In the genomic region with DNA sequence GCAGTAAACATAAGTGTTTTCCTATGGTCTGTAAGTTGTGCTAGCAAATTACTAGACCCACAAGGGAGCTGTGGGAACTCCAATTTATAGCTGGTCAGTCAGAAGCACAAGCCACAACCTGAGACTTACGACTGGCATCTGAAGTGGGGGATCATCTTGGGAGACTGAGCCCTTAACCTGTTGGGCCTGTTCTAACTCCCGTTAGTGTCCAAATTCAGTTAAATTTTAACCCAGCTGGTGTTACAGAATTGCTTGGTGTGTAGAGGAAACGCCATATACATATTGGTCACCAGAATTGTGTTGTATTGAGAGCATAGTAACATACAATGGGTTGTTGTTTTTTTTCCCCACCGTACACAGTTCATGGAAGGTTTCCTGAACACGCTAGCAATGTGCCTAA, we compare ENCODE assay signal across 18 cellular contexts. TPM values are rescaled to one million over a fixed set of nuclear protein-coding genes. Genes with fewer than 3 reads are reported as not detected.
A peak's percentile ranks its signal among the peaks of the same experiment; 100 is the strongest.
DNase-seq lines count a peak whose midpoint lies in the region; ATAC-seq, FAIRE-seq and TF ChIP-seq lines count a peak whose summit lies in the region.
"Had no signal": no experiment of that assay in that cellular context is flagged by ENCODE, and none has a peak within 500 bp of the region (broad histone marks: within the 10 kb centered on the region; RNA-seq: fewer than 3 reads in every experiment).

No MANE protein-coding gene starts in this region.

- H3K36me3 Mint-ChIP-seq in endodermal cell (ENCODE audit: low read depth) = no peaks in the 10 kb centered on the region
- H3K36me3 Mint-ChIP-seq: CD4-positive, CD25-positive, alpha-beta regulatory T cell had no signal

- H3K9me3 Mint-ChIP-seq in endodermal cell = no peaks in the 10 kb centered on the region
- H3K9me3 Mint-ChIP-seq: CD4-positive, CD25-positive, alpha-beta regulatory T cell; H9 had no signal

- ATAC-seq in body of pancreas (peak; percentile 52), mucosa of descending colon (peak; percentile 32)
- no peak for ATAC-seq in activated CD4-positive, CD25-positive, alpha-beta regulatory T cell treated with anti-CD3 and anti-CD28 coated beads, Interleukin-2, amount 50 U/mL, for 24 hours

- WGBS in body of pancreas, 2 donors = 38 to 48% methylated on average over 5 of the region's 5 CpGs
- WGBS in endodermal cell (ENCODE audit: insufficient coverage in 1 of 2, insufficient read length in 1 of 2), 2 experiments = 97 to 98% methylated on average over 5 of the region's 5 CpGs

- no peaks in the 10 kb centered on the region for H3K36me3 ChIP-seq in body of pancreas (replicated peaks in 1 of 2; ENCODE audit: insufficient read depth in 1 of 2, low read depth in 2 of 2)
- H3K36me3 ChIP-seq in mucosa of descending colon (ENCODE audit: low read depth) = no peaks in the 10 kb centered on the region
- no peaks in the 10 kb centered on the region for H3K36me3 ChIP-seq in endodermal cell (ENCODE audit: control insufficient read depth, insufficient read depth, low read length)
- H3K36me3 ChIP-seq: BE2C had no signal

- H3K4me1 ChIP-seq in body of pancreas (peaks cover 3% of the 10 kb centered on the region), mucosa of descending colon (ENCODE audit: low read depth) (no peaks in the 10 kb centered on the region), endodermal cell (ENCODE audit: control insufficient read depth, insufficient read depth, low read length) (peaks cover 6% of the 10 kb centered on the region)
- H3K4me1 ChIP-seq: BE2C had no signal

- H3K27ac ChIP-seq in body of pancreas (no peak overlapping the region), endodermal cell (ENCODE audit: low read depth, low read length) (no peak overlapping the region)

- no peaks in the 10 kb centered on the region for H3K27me3 Mint-ChIP-seq in endodermal cell (ENCODE audit: insufficient read depth)

- H3K9me3 ChIP-seq in body of pancreas (no peaks in the 10 kb centered on the region), mucosa of descending colon (no peaks in the 10 kb centered on the region), endodermal cell (ENCODE audit: control insufficient read depth, low read length) (no peaks in the 10 kb centered on the region)
- H3K9me3 ChIP-seq: BE2C, Caco-2 had no signal

- no peak overlapping the region for H3K4me3 ChIP-seq in body of pancreas
- no peak overlapping the region for H3K4me3 ChIP-seq in mucosa of descending colon
- H3K4me3 ChIP-seq in endodermal cell (ENCODE audit: low read length) = no peak overlapping the region

- DNase-seq in DMS53 (lab: John Stamatoyannopoulos, UW) = peak; percentile 87
- DNase-seq in body of pancreas = no peak
- DNase-seq in mucosa of descending colon = no peak
- DNase-seq in urothelium cell line (ENCODE audit: low spot score) = no peak
- DNase-seq in D341Med (ENCODE audit: low spot score) = no peak
- DNase-seq in endodermal cell = no peak
- DNase-seq: ACHN; BE2C; C1 segment of cervical spinal cord; CD4-positive, CD25-positive, alpha-beta regulatory T cell; H9 had no signal

- H3K27ac Mint-ChIP-seq in endodermal cell = no peak overlapping the region
- H3K27ac Mint-ChIP-seq: CD4-positive, CD25-positive, alpha-beta regulatory T cell; H9 had no signal

- H3K9ac ChIP-seq in endodermal cell (ENCODE audit: extremely low read depth, low read length, poor library complexity, severe bottlenecking) = no peak overlapping the region

- intact Hi-C loops in body of pancreas (cut with DNase I) = no loop called here
- intact Hi-C loops in mucosa of descending colon (cut with DNase I, micrococcal nuclease) = loop anchor here in 1 of 2 donors (10.0 kb wide), 1 partner anchor 255 kb away; no protein-coding TSS in a partner anchor

- peaks cover 19% of the 10 kb centered on the region for H3K4me1 Mint-ChIP-seq in endodermal cell
- H3K4me1 Mint-ChIP-seq: CD4-positive, CD25-positive, alpha-beta regulatory T cell had no signal

- no peak for TF ChIP-seq CTCF in body of pancreas (IDR thresholded peaks at IDR 0.05)
- TF ChIP-seq CTCF in mucosa of descending colon (IDR thresholded peaks at IDR 0.05) = no peak
- TF ChIP-seq CTCF in endodermal cell (conservative IDR thresholded peaks at IDR 0.05) = no peak

- TF ChIP-seq POLR2A in body of pancreas (IDR thresholded peaks at IDR 0.05) = no peak

- H3K4me3 Mint-ChIP-seq in endodermal cell = no peak overlapping the region
- H3K4me3 Mint-ChIP-seq: CD4-positive, CD25-positive, alpha-beta regulatory T cell; H9 had no signal

- FAIRE-seq in urothelium cell line (lab: Jason Lieb, UNC) = peak; percentile 32
- FAIRE-seq: A204.1, G401.6, GM12891, GM19239, H1 had no signal

- H3K27me3 ChIP-seq in body of pancreas (no peaks in the 10 kb centered on the region), endodermal cell (ENCODE audit: control insufficient read depth, insufficient read depth, low read length, poor library complexity, severe bottlenecking) (no peaks in the 10 kb centered on the region)
- H3K27me3 ChIP-seq: BE2C had no signal

RNA-seq across cellular contexts. Expression of a gene that starts 25.1 kb away (rescaled TPM):
- total RNA-seq in body of pancreas (10 to 100 TPM; 14.0 to 14.2 TPM), mucosa of descending colon (10 to 100 TPM; 12.0 to 14.1 (median 12.0) TPM), endodermal cell (10 to 100 TPM; 33.0 to 33.7 TPM)
- polyA plus RNA-seq in endodermal cell (2013, experiment 1 of 2) = 18.8 TPM
- polyA plus RNA-seq in endodermal cell (2013, experiment 2 of 2) = 17.5 TPM

Comparison
In these comparisons a context has a peak if more than half of its experiments do, and no peak if none do; other contexts are left out.
1. ATAC-seq: peak in body of pancreas (single experiment) and mucosa of descending colon (single experiment); none in activated CD4-positive, CD25-positive, alpha-beta regulatory T cell treated with anti-CD3 and anti-CD28 coated beads, Interleukin-2, amount 50 U/mL, for 24 hours (0 of 2).